In genomic region chr1:212595787-212596714, GRCh38 we compare ENCODE assay signal across 8 cellular contexts. TPM values are rescaled to one million over a fixed set of nuclear protein-coding genes. Genes with fewer than 3 reads are reported as not detected.
DNase-seq lines count a peak whose midpoint lies in the region; ATAC-seq, FAIRE-seq and TF ChIP-seq lines count a peak whose summit lies in the region.

No MANE protein-coding gene starts in this region.

- peak overlapping the region; percentile 4 for H2AFZ ChIP-seq in GM23248

- 29 to 32% methylated on average over 8 of the region's 8 CpGs for WGBS in GM23248 (ENCODE audit: low coverage in 1 of 2, low lambda C conversion rate in 2 of 2, missing lambda C conversion rate in 2 of 2), 2 experiments
- 38 to 42% methylated on average over 8 of the region's 8 CpGs for WGBS in pancreas, 2 donors

- CTCF ChIA-PET in activated B cell treated with CpG ODN at 0.5 μM for 24 hours (lab: Charles Lee), result interaction anchor here (1.3 kb wide), 1 partner anchor 12 kb away, joined by 8 read pairs; the partner anchor contains the start of gene ATF3

- H3K4me3 ChIP-seq in GM23248 (peak overlapping the region; percentile 48), pancreas (no peak overlapping the region)

- no peaks in the 10 kb centered on the region for H3K9me2 ChIP-seq in GM23248 (ENCODE audit: insufficient read depth)

- DNase-seq in NCI-H345 (lab: John Stamatoyannopoulos, UW), result peak; percentile 26
- no peak for DNase-seq in NCI-H345 treated with DMSO at 0.1 percent for 48 hours (lab: John Stamatoyannopoulos, UW; ENCODE audit: unreplicated experiment)
- peak; percentile 96 for DNase-seq in GM23248
- peak; percentile 85 for DNase-seq in KBM-7
- DNase-seq in activated B cell treated with CpG ODN at 0.5 μM for 24 hours, result no peak
- no peak for DNase-seq in pancreas
- DNase-seq in ecto neural progenitor cell (ENCODE audit: low spot score), result no peak

- H3K4me3 Mint-ChIP-seq in activated B cell treated with CpG ODN at 0.5 μM for 24 hours, result peak overlapping the region; percentile 72

- no peaks in the 10 kb centered on the region for H4K20me1 ChIP-seq in GM23248 (ENCODE audit: insufficient read depth)

- H3K9me3 ChIP-seq in GM23248 (ENCODE audit: low read depth) (no peaks in the 10 kb centered on the region), pancreas (no peaks in the 10 kb centered on the region)

- H3K4me2 ChIP-seq in GM23248 (ENCODE audit: unreplicated experiment), result peak overlapping the region; percentile 73

- peaks cover 13% of the 10 kb centered on the region for H3K4me1 ChIP-seq in GM23248 (ENCODE audit: insufficient read depth)
- H3K4me1 ChIP-seq in pancreas, result no peaks in the 10 kb centered on the region

- no peaks in the 10 kb centered on the region for H3K36me3 Mint-ChIP-seq in activated B cell treated with CpG ODN at 0.5 μM for 24 hours (ENCODE audit: low read depth)

- H3K27ac ChIP-seq in GM23248, result peak overlapping the region; percentile 88
- peak overlapping the region in 3 of 4 donors; percentile 16 to 59 (median 55) for H3K27ac ChIP-seq in pancreas

- no peaks in the 10 kb centered on the region for H3K79me2 ChIP-seq in GM23248 (ENCODE audit: insufficient read depth)

- H3K4me1 Mint-ChIP-seq in activated B cell treated with CpG ODN at 0.5 μM for 24 hours, result peaks cover 16% of the 10 kb centered on the region

- H3K36me3 ChIP-seq in GM23248 (ENCODE audit: low read depth) (no peaks in the 10 kb centered on the region), pancreas (no peaks in the 10 kb centered on the region)

- TF ChIP-seq CTCF in activated B cell treated with CpG ODN at 0.5 μM for 24 hours (IDR thresholded peaks at IDR 0.05), result no peak
- TF ChIP-seq CTCF in pancreas (IDR thresholded peaks at IDR 0.05), result peak in 1 of 4 donors; percentile 22

- H3K27me3 ChIP-seq in GM23248 (replicated peaks; ENCODE audit: insufficient read depth), result peaks cover 15% of the 10 kb centered on the region; the same call in 1 of the 2 replicates
- H3K27me3 ChIP-seq in pancreas, result peaks cover 0 to 5% (median 0%) of the 10 kb centered on the region in 4 donors

- H3K9me3 Mint-ChIP-seq in activated B cell treated with CpG ODN at 0.5 μM for 24 hours, result no peaks in the 10 kb centered on the region

- ATAC-seq in activated B cell treated with CpG ODN at 0.5 μM for 24 hours (ENCODE audit: low read depth) (peak; percentile 90), esophagus mucosa (peak; percentile 83), pancreas (peak; percentile 69 to 89 (median 84))

- peaks cover 6% of the 10 kb centered on the region; the same call in 1 of the 2 replicates for H3F3A ChIP-seq in GM23248 (ENCODE audit: insufficient read depth)

- in situ Hi-C loops in GM23248 (cut with MboI), result no loop called here
- in situ Hi-C loops in KBM-7 (cut with MboI; ENCODE audit: low pct_unique_long_range_greater_than_20kb, low sequenced_read_pairs), result loop anchor here (25.0 kb wide), 1 partner anchor 109 kb away; no protein-coding TSS in a partner anchor

- peak overlapping the region; percentile 84 for H3K27ac Mint-ChIP-seq in activated B cell treated with CpG ODN at 0.5 μM for 24 hours

- intact Hi-C loops in activated B cell treated with CpG ODN at 0.5 μM for 24 hours (cut with micrococcal nuclease) (loop anchor here (1.0 to 2.0 kb wide), 4 partner anchors 12 to 37 kb away; partner anchors contain the start of gene ATF3), pancreas (cut with DNase I) (no loop called here)

- peaks cover 20% of the 10 kb centered on the region for H3K27me3 Mint-ChIP-seq in activated B cell treated with CpG ODN at 0.5 μM for 24 hours

- POLR2A ChIA-PET in activated B cell treated with CpG ODN at 0.5 μM for 24 hours (lab: Charles Lee), result interaction anchor here (0.7 to 2.2 kb wide), 4 partner anchors 12 to 38 kb away, joined by 3 to 18 read pairs (median 4); partner anchors contain the start of gene ATF3

- peak overlapping the region; percentile 74 for H3K9ac ChIP-seq in GM23248

- peak; percentile 88 for FAIRE-seq in pancreas (lab: Jason Lieb, UNC)

RNA-seq across cellular contexts. Expression of gene ATF3, which starts 12.5 kb away (rescaled TPM):
- total RNA-seq in GM23248 (2014; rRNA removed; shearing (Covaris generic)), result 0.86 and 4.9 TPM in 2 replicates
- polyA plus RNA-seq in GM23248 (2016; fragmentation: Nextera tagmentation; extraction: Ambion mirVana), result 1.5 and 1.7 TPM in 2 replicates
- total RNA-seq in activated B cell treated with CpG ODN at 0.5 μM for 24 hours, result 13.1 and 16.8 TPM in 2 replicates
- 2.7 TPM for total RNA-seq in esophagus mucosa
- total RNA-seq in pancreas, result 10 to 100 TPM in 5 of 6 donors, 1 to 10 TPM in 1; 8.3 to 28.8 (median 17.3) TPM
- 10 to 100 TPM; 22.8 to 25.6 TPM for polyA plus RNA-seq in pancreas

Comparison
In these comparisons a context has a peak if more than half of its experiments do, and no peak if none do; other contexts are left out.
1. DNase-seq: peak in NCI-H345 (single experiment), GM23248 (single experiment) and KBM-7 (single experiment); none in NCI-H345 treated with DMSO at 0.1 percent for 48 hours (single experiment), activated B cell treated with CpG ODN at 0.5 μM for 24 hours (single experiment), pancreas (0 of 6) and ecto neural progenitor cell (single experiment).
2. Peak in every context shown above with its lines, with median percentiles within 50 percentile points of each other: ATAC-seq.